1 cellular context compared by ENCODE assay signal in genomic region chr12:123242083-123242904, GRCh38.
TF ChIP-seq lines count a peak whose summit lies in the region.

No MANE protein-coding gene starts in this region.

TF ChIP-seq in GM12878, 131 proteins besides CTCF, POLR2A, EP300 and RAD21:
- TF ChIP-seq KLF5 (IDR thresholded peaks at IDR 0.05; ENCODE audit: partially characterized antibody), result no peak
- TF ChIP-seq, protein P1, sequence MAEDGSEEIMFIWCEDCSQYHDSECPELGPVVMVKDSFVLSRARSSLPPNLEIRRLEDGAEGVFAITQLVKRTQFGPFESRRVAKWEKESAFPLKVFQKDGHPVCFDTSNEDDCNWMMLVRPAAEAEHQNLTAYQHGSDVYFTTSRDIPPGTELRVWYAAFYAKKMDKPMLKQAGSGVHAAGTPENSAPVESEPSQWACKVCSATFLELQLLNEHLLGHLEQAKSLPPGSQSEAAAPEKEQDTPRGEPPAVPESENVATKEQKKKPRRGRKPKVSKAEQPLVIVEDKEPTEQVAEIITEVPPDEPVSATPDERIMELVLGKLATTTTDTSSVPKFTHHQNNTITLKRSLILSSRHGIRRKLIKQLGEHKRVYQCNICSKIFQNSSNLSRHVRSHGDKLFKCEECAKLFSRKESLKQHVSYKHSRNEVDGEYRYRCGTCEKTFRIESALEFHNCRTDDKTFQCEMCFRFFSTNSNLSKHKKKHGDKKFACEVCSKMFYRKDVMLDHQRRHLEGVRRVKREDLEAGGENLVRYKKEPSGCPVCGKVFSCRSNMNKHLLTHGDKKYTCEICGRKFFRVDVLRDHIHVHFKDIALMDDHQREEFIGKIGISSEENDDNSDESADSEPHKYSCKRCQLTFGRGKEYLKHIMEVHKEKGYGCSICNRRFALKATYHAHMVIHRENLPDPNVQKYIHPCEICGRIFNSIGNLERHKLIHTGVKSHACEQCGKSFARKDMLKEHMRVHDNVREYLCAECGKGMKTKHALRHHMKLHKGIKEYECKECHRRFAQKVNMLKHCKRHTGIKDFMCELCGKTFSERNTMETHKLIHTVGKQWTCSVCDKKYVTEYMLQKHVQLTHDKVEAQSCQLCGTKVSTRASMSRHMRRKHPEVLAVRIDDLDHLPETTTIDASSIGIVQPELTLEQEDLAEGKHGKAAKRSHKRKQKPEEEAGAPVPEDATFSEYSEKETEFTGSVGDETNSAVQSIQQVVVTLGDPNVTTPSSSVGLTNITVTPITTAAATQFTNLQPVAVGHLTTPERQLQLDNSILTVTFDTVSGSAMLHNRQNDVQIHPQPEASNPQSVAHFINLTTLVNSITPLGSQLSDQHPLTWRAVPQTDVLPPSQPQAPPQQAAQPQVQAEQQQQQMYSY (CRISPR knock-in tag; IDR thresholded peaks at IDR 0.05), result no peak
- no peak for TF ChIP-seq TAF1 (IDR thresholded peaks at IDR 0.05; ENCODE audit: borderline replicate concordance, low read depth, low read length)
- no peak for TF ChIP-seq IRF4 (IDR thresholded peaks at IDR 0.05; ENCODE audit: low read depth, low read length)
- TF ChIP-seq ZNF24 (IDR thresholded peaks at IDR 0.05), result no peak
- no peak for TF ChIP-seq USF1 (IDR thresholded peaks at IDR 0.05; ENCODE audit: borderline replicate concordance, extremely low read length, insufficient read depth, low read depth, low read length)
- TF ChIP-seq RUNX3 (IDR thresholded peaks at IDR 0.05; ENCODE audit: low read length), result no peak
- no peak for TF ChIP-seq LARP7 (IDR thresholded peaks at IDR 0.05)
- TF ChIP-seq, protein P2, sequence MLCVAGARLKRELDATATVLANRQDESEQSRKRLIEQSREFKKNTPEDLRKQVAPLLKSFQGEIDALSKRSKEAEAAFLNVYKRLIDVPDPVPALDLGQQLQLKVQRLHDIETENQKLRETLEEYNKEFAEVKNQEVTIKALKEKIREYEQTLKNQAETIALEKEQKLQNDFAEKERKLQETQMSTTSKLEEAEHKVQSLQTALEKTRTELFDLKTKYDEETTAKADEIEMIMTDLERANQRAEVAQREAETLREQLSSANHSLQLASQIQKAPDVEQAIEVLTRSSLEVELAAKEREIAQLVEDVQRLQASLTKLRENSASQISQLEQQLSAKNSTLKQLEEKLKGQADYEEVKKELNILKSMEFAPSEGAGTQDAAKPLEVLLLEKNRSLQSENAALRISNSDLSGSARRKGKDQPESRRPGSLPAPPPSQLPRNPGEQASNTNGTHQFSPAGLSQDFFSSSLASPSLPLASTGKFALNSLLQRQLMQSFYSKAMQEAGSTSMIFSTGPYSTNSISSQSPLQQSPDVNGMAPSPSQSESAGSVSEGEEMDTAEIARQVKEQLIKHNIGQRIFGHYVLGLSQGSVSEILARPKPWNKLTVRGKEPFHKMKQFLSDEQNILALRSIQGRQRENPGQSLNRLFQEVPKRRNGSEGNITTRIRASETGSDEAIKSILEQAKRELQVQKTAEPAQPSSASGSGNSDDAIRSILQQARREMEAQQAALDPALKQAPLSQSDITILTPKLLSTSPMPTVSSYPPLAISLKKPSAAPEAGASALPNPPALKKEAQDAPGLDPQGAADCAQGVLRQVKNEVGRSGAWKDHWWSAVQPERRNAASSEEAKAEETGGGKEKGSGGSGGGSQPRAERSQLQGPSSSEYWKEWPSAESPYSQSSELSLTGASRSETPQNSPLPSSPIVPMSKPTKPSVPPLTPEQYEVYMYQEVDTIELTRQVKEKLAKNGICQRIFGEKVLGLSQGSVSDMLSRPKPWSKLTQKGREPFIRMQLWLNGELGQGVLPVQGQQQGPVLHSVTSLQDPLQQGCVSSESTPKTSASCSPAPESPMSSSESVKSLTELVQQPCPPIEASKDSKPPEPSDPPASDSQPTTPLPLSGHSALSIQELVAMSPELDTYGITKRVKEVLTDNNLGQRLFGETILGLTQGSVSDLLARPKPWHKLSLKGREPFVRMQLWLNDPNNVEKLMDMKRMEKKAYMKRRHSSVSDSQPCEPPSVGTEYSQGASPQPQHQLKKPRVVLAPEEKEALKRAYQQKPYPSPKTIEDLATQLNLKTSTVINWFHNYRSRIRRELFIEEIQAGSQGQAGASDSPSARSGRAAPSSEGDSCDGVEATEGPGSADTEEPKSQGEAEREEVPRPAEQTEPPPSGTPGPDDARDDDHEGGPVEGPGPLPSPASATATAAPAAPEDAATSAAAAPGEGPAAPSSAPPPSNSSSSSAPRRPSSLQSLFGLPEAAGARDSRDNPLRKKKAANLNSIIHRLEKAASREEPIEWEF (IDR thresholded peaks at IDR 0.05; ENCODE audit: insufficient replicate concordance, low read depth, low read length), result no peak
- TF ChIP-seq MYC (IDR thresholded peaks at IDR 0.05; ENCODE audit: insufficient read depth, insufficient read length, insufficient replicate concordance, low read length, severe bottlenecking), result no peak
- no peak for TF ChIP-seq ZNF217 (IDR thresholded peaks at IDR 0.05)
- no peak for TF ChIP-seq NFXL1 (IDR thresholded peaks at IDR 0.05; ENCODE audit: borderline replicate concordance)
- TF ChIP-seq ESRRA (IDR thresholded peaks at IDR 0.05; ENCODE audit: low read length), result no peak
- TF ChIP-seq RFX5 (IDR thresholded peaks at IDR 0.05; ENCODE audit: low read depth, low read length), result no peak
- no peak for TF ChIP-seq TBL1XR1 (IDR thresholded peaks at IDR 0.05; ENCODE audit: low read depth, low read length)
- TF ChIP-seq PAX8 (IDR thresholded peaks at IDR 0.05), result no peak
- TF ChIP-seq, protein P3, sequence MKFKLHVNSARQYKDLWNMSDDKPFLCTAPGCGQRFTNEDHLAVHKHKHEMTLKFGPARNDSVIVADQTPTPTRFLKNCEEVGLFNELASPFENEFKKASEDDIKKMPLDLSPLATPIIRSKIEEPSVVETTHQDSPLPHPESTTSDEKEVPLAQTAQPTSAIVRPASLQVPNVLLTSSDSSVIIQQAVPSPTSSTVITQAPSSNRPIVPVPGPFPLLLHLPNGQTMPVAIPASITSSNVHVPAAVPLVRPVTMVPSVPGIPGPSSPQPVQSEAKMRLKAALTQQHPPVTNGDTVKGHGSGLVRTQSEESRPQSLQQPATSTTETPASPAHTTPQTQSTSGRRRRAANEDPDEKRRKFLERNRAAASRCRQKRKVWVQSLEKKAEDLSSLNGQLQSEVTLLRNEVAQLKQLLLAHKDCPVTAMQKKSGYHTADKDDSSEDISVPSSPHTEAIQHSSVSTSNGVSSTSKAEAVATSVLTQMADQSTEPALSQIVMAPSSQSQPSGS (IDR thresholded peaks at IDR 0.05; ENCODE audit: low read length), result no peak
- TF ChIP-seq NBN (IDR thresholded peaks at IDR 0.05), result no peak
